ENCODE assay signal across 29 cellular contexts in the genomic region with DNA sequence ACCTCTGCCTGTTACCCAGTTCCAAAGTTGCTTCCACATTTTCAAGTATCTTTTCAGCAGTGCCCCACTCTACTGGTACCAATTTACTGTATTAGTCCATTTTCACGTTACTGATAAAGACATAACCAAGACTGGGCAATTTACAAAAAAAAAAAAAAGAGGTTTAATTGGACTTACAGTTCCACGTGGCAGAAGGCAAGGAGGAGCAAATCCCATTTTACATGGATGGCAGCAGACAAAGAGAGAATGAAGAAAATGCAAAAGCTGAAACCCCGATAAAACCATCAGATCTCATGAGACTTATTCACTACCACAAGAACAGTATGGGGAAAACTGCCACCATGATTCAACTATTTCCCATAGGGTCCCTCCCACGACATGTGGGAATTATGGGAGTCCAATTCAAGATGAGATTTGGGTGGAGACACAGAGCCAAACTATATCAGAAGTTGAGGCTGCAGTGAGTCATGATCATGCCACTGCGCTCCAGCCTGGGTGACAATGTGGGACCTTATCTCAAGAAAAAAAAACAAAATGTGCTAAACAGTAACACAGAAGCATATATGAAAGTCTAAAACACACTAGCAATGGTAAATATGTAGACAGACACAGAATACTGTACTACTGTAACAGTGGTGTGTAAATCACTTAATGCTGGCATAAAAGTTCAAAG.
"Had no signal": no experiment of that assay in that cellular context is flagged by ENCODE, and none has a peak within 500 bp of the region (broad histone marks: within the 10 kb centered on the region; RNA-seq: fewer than 3 reads in every experiment).

No MANE protein-coding gene starts in this region.

- H3K27ac Mint-ChIP-seq: activated CD4-positive, alpha-beta memory T cell treated with anti-CD3 and anti-CD28 coated beads for 36 hours; activated CD4-positive, alpha-beta T cell treated with anti-CD3 and anti-CD28 coated beads for 36 hours; activated CD4-positive, alpha-beta T cell treated with anti-CD3 and anti-CD28 coated beads, Interleukin-2, amount 10 ng/mL, durations not matched to agents 24 days and 14 days; activated naive CD4-positive, alpha-beta T cell treated with anti-CD3 and anti-CD28 coated beads, Interleukin-2, amount 10 ng/mL, durations not matched to agents 7 days and 5 days; activated naive CD8-positive, alpha-beta T cell; activated T-cell treated with anti-CD3 and anti-CD28 coated beads, Interleukin-2, amount 50 U/mL, for 24 hours; activated T-cell treated with anti-CD3 and anti-CD28 coated beads, Interleukin-2, amount 50 U/mL, for 72 hours; effector memory CD8-positive, alpha-beta T cell had no signal

- ATAC-seq: activated CD4-positive, alpha-beta T cell treated with anti-CD3 and anti-CD28 coated beads for 36 hours; activated T-cell treated with anti-CD3 and anti-CD28 coated beads, Interleukin-2, amount 50 U/mL, for 72 hours; effector memory CD8-positive, alpha-beta T cell had no signal

- H3K4me1 ChIP-seq: esophagus squamous epithelium had no signal

- H3K27ac ChIP-seq: esophagus squamous epithelium, WERI-Rb-1 had no signal

- H3K36me3 ChIP-seq: esophagus squamous epithelium, WERI-Rb-1 had no signal

- H3K36me3 Mint-ChIP-seq: activated CD4-positive, alpha-beta memory T cell treated with anti-CD3 and anti-CD28 coated beads for 36 hours; activated naive CD4-positive, alpha-beta T cell treated with anti-CD3 and anti-CD28 coated beads, Interleukin-2, amount 10 ng/mL, durations not matched to agents 7 days and 5 days; activated naive CD8-positive, alpha-beta T cell had no signal

- H3K4me3 ChIP-seq: esophagus squamous epithelium had no signal

- H3K27me3 Mint-ChIP-seq: activated CD4-positive, alpha-beta memory T cell treated with anti-CD3 and anti-CD28 coated beads for 36 hours; activated naive CD4-positive, alpha-beta T cell treated with anti-CD3 and anti-CD28 coated beads, Interleukin-2, amount 10 ng/mL, durations not matched to agents 7 days and 5 days; activated T-cell treated with anti-CD3 and anti-CD28 coated beads, Interleukin-2, amount 50 U/mL, for 24 hours; effector memory CD8-positive, alpha-beta T cell had no signal

- H3K4me3 Mint-ChIP-seq: activated CD4-positive, alpha-beta memory T cell treated with anti-CD3 and anti-CD28 coated beads for 36 hours; activated CD4-positive, alpha-beta T cell treated with anti-CD3 and anti-CD28 coated beads for 36 hours; activated CD4-positive, alpha-beta T cell treated with anti-CD3 and anti-CD28 coated beads, Interleukin-2, amount 10 ng/mL, durations not matched to agents 24 days and 14 days; activated naive CD4-positive, alpha-beta T cell treated with anti-CD3 and anti-CD28 coated beads, Interleukin-2, amount 10 ng/mL, durations not matched to agents 7 days and 5 days; activated naive CD8-positive, alpha-beta T cell; activated T-cell treated with anti-CD3 and anti-CD28 coated beads, Interleukin-2, amount 50 U/mL, for 24 hours; activated T-cell treated with anti-CD3 and anti-CD28 coated beads, Interleukin-2, amount 50 U/mL, for 72 hours; effector memory CD8-positive, alpha-beta T cell had no signal

- DNase-seq: activated CD4-positive, alpha-beta memory T cell treated with anti-CD3 and anti-CD28 coated beads for 36 hours; activated CD4-positive, alpha-beta T cell treated with anti-CD3 and anti-CD28 coated beads for 36 hours; activated CD4-positive, alpha-beta T cell treated with anti-CD3 and anti-CD28 coated beads, Interleukin-2, amount 10 ng/mL, durations not matched to agents 24 days and 14 days; activated CD4-positive, CD25-positive, alpha-beta regulatory T cell; activated CD4-positive, CD25-positive, alpha-beta regulatory T cell treated with anti-CD3 and anti-CD28 coated beads, Interleukin-2, amount 50 U/mL, for 72 hours; activated CD8-positive, alpha-beta memory T cell treated with anti-CD3 and anti-CD28 coated beads, Interleukin-2, amount 50 U/mL, for 48 hours; activated gamma-delta T cell; activated naive CD4-positive, alpha-beta T cell; activated naive CD4-positive, alpha-beta T cell treated with anti-CD3 and anti-CD28 coated beads, Interleukin-2, amount 10 ng/mL, durations not matched to agents 7 days and 5 days; activated T-cell treated with anti-CD3 and anti-CD28 coated beads for 4 hours; activated T-cell treated with anti-CD3 and anti-CD28 coated beads, Interleukin-2, amount 50 U/mL, for 24 hours; activated T-cell treated with anti-CD3 and anti-CD28 coated beads, Interleukin-2, amount 50 U/mL, for 72 hours; amniotic stem cell; anterior cingulate cortex; caudate nucleus; cortex of kidney; dermis blood vessel endothelial cell; effector CD4-positive, alpha-beta T cell; effector memory CD8-positive, alpha-beta T cell; esophagus squamous epithelium; foreskin fibroblast; head of caudate nucleus; T-helper 2 cell; WERI-Rb-1 had no signal

- H3K27me3 ChIP-seq: esophagus squamous epithelium had no signal

- FAIRE-seq: astrocyte, colon, frontal cortex, TTC549 had no signal

- H3K4me1 Mint-ChIP-seq: activated CD4-positive, alpha-beta T cell treated with anti-CD3 and anti-CD28 coated beads for 36 hours; activated CD4-positive, alpha-beta T cell treated with anti-CD3 and anti-CD28 coated beads, Interleukin-2, amount 10 ng/mL, durations not matched to agents 24 days and 14 days; activated naive CD4-positive, alpha-beta T cell treated with anti-CD3 and anti-CD28 coated beads, Interleukin-2, amount 10 ng/mL, durations not matched to agents 7 days and 5 days had no signal

- H3K9me3 Mint-ChIP-seq: activated CD4-positive, alpha-beta memory T cell treated with anti-CD3 and anti-CD28 coated beads for 36 hours; activated CD4-positive, alpha-beta T cell treated with anti-CD3 and anti-CD28 coated beads, Interleukin-2, amount 10 ng/mL, durations not matched to agents 24 days and 14 days; activated naive CD4-positive, alpha-beta T cell treated with anti-CD3 and anti-CD28 coated beads, Interleukin-2, amount 10 ng/mL, durations not matched to agents 7 days and 5 days had no signal

- H3K9me3 ChIP-seq: esophagus squamous epithelium had no signal
